In genomic region chr17:2011421-2012371, GRCh38 we compare ENCODE assay signal across 11 cellular contexts. TPM values are rescaled to one million over a fixed set of nuclear protein-coding genes. Genes with fewer than 3 reads are reported as not detected.
DNase-seq lines count a peak whose midpoint lies in the region; ATAC-seq and TF ChIP-seq lines count a peak whose summit lies in the region.
"Had no signal": no experiment of that assay in that cellular context is flagged by ENCODE, and none has a peak within 500 bp of the region (broad histone marks: within the 10 kb centered on the region; RNA-seq: fewer than 3 reads in every experiment).

No MANE protein-coding gene starts in this region.

- no peak overlapping the region for H2AFZ ChIP-seq in mesenchymal stem cell (ENCODE audit: low read depth, low read length)

- CTCF ChIA-PET in A673 (lab: Charles Lee) = no interaction called here
- CTCF ChIA-PET in activated naive CD4-positive, alpha-beta T cell treated with anti-CD3 and anti-CD28 coated beads for 36 hours (lab: Charles Lee) = interaction anchor here (0.6 kb wide), 1 partner anchor 131 kb away, joined by 3 read pairs; no protein-coding TSS in a partner anchor

- DNase-seq in A673 (ENCODE audit: low spot score) (peak; percentile 73), chondrocyte (ENCODE audit: low spot score) (no peak), mesenchymal stem cell (no peak), NCI-H1694 treated with DMSO at 0.1 percent for 48 hours (lab: John Stamatoyannopoulos, UW) (no peak)
- no peak for DNase-seq in activated T-cell treated with anti-CD3 and anti-CD28 coated beads, Interleukin-2, amount 50 U/mL, for 48 hours
- DNase-seq in activated naive CD4-positive, alpha-beta T cell treated with anti-CD3 and anti-CD28 coated beads for 36 hours = no peak
- DNase-seq: NCI-H524 had no signal

- no peak overlapping the region for H3K23ac ChIP-seq in mesenchymal stem cell (ENCODE audit: low read length in 2 of 2)

- H3K4ac ChIP-seq in mesenchymal stem cell (ENCODE audit: low read depth in 1 of 2, low read length in 2 of 2) = no peak overlapping the region

- WGBS in mesenchymal stem cell = 35% methylated on average over 23 of the region's 23 CpGs

- peaks cover 37% of the 10 kb centered on the region for H3K4me1 Mint-ChIP-seq in chondrocyte (ENCODE audit: low read depth)
- H3K4me1 Mint-ChIP-seq in activated naive CD4-positive, alpha-beta T cell treated with anti-CD3 and anti-CD28 coated beads for 36 hours (ENCODE audit: low read depth) = no peaks in the 10 kb centered on the region
- H3K4me1 Mint-ChIP-seq: memory B cell; stimulated activated effector memory CD8-positive, alpha-beta T cell treated with anti-CD3 and anti-CD28 coated beads, Interleukin-12 subunit alpha, Interleukin-12 subunit beta, amount 100 ng/mL, for 72 hours had no signal

- no peaks in the 10 kb centered on the region for H3K36me3 Mint-ChIP-seq in chondrocyte (ENCODE audit: low read depth)
- H3K36me3 Mint-ChIP-seq in activated naive CD4-positive, alpha-beta T cell treated with anti-CD3 and anti-CD28 coated beads for 36 hours (ENCODE audit: low read depth) = no peaks in the 10 kb centered on the region
- H3K36me3 Mint-ChIP-seq: memory B cell; stimulated activated effector memory CD8-positive, alpha-beta T cell treated with anti-CD3 and anti-CD28 coated beads, Interleukin-12 subunit alpha, Interleukin-12 subunit beta, amount 100 ng/mL, for 72 hours had no signal

- peaks cover under 1% of the 10 kb centered on the region for H3K27me3 Mint-ChIP-seq in chondrocyte (ENCODE audit: low read depth)
- peaks cover 7% of the 10 kb centered on the region for H3K27me3 Mint-ChIP-seq in activated naive CD4-positive, alpha-beta T cell treated with anti-CD3 and anti-CD28 coated beads for 36 hours (ENCODE audit: low read depth)

- H3K14ac ChIP-seq in mesenchymal stem cell (ENCODE audit: low read length in 2 of 2) = no peak overlapping the region

- peak overlapping the region; percentile 60 for H3K9ac ChIP-seq in mesenchymal stem cell (ENCODE audit: low read length)

- no peak overlapping the region for H2BK12ac ChIP-seq in mesenchymal stem cell (ENCODE audit: low read length in 2 of 2)

- BruUV-seq in A673 (replicated peaks; lab: Mats Ljungman, UMichigan) = no TSS peak

- no peak overlapping the region for H2BK120ac ChIP-seq in mesenchymal stem cell (ENCODE audit: low read depth, low read length)

- H2AK5ac ChIP-seq in mesenchymal stem cell (ENCODE audit: low read length, severe bottlenecking) = no peak overlapping the region

- POLR2A ChIA-PET in A673 (lab: Charles Lee; ENCODE audit: low non-redundant PET) = interaction anchor here (0.5 kb wide), 1 partner anchor 12 kb away, joined by 4 read pairs; no protein-coding TSS in a partner anchor

- H3K9me3 Mint-ChIP-seq in chondrocyte (ENCODE audit: low read depth) = no peaks in the 10 kb centered on the region
- no peaks in the 10 kb centered on the region for H3K9me3 Mint-ChIP-seq in activated naive CD4-positive, alpha-beta T cell treated with anti-CD3 and anti-CD28 coated beads for 36 hours
- H3K9me3 Mint-ChIP-seq: stimulated activated effector memory CD8-positive, alpha-beta T cell treated with anti-CD3 and anti-CD28 coated beads, Interleukin-12 subunit alpha, Interleukin-12 subunit beta, amount 100 ng/mL, for 72 hours had no signal

- H3K79me1 ChIP-seq in mesenchymal stem cell (replicated peaks; ENCODE audit: low read length, poor library complexity, severe bottlenecking) = no peaks in the 10 kb centered on the region

- no peak overlapping the region for H3K4me2 ChIP-seq in mesenchymal stem cell (ENCODE audit: low read length, poor library complexity, severe bottlenecking)

- H3K4me3 ChIP-seq in A673 (ENCODE audit: low read depth, low read length, poor library complexity, severe bottlenecking) (no peak overlapping the region), mesenchymal stem cell (ENCODE audit: insufficient read depth in 1 of 2, low read depth in 1 of 2, low read length in 2 of 2) (peak overlapping the region in 1 of 2 experiments; percentile 58)

- H3K9me3 ChIP-seq in A673 (ENCODE audit: low read depth, low read length, poor library complexity, severe bottlenecking) = no peaks in the 10 kb centered on the region
- no peaks in the 10 kb centered on the region for H3K9me3 ChIP-seq in KOPT-K1 (ENCODE audit: insufficient read depth, low read length, poor library complexity, severe bottlenecking)
- no peaks in the 10 kb centered on the region for H3K9me3 ChIP-seq in mesenchymal stem cell (ENCODE audit: control insufficient read depth, low read length)

- no peak overlapping the region for H4K8ac ChIP-seq in mesenchymal stem cell (ENCODE audit: low read length)

- peak overlapping the region; percentile 36 for H3K4me3 Mint-ChIP-seq in chondrocyte (ENCODE audit: unreplicated experiment)
- H3K4me3 Mint-ChIP-seq in activated naive CD4-positive, alpha-beta T cell treated with anti-CD3 and anti-CD28 coated beads for 36 hours = no peak overlapping the region
- H3K4me3 Mint-ChIP-seq: memory B cell; stimulated activated effector memory CD8-positive, alpha-beta T cell treated with anti-CD3 and anti-CD28 coated beads, Interleukin-12 subunit alpha, Interleukin-12 subunit beta, amount 100 ng/mL, for 72 hours had no signal

- no peak overlapping the region for H3K18ac ChIP-seq in mesenchymal stem cell (ENCODE audit: low read depth in 1 of 2, low read length in 2 of 2)

- peak overlapping the region; percentile 62 for H2BK15ac ChIP-seq in mesenchymal stem cell (ENCODE audit: low read depth, poor library complexity, severe bottlenecking)

- H3K36me3 ChIP-seq in A673 (ENCODE audit: insufficient read depth, low read length, poor library complexity, severe bottlenecking) = no peaks in the 10 kb centered on the region
- no peaks in the 10 kb centered on the region for H3K36me3 ChIP-seq in KOPT-K1 (ENCODE audit: insufficient read depth, low read length)
- H3K36me3 ChIP-seq in mesenchymal stem cell (ENCODE audit: control insufficient read depth in 1 of 2, insufficient read depth in 2 of 2, low read depth in 1 of 2, low read length in 2 of 2) = peaks cover 0 to 3% of the 10 kb centered on the region in 2 experiments

- no peak for TF ChIP-seq CTCF in A673 (conservative IDR thresholded peaks at IDR 0.05; ENCODE audit: low read depth, low read length)
- no peak for TF ChIP-seq CTCF in chondrocyte (IDR thresholded peaks at IDR 0.05)

- intact Hi-C loops in A673 (cut with micrococcal nuclease; ENCODE audit: unreplicated experiment) = no loop called here
- intact Hi-C loops in activated naive CD4-positive, alpha-beta T cell treated with anti-CD3 and anti-CD28 coated beads for 36 hours (cut with micrococcal nuclease) = no loop called here

- H3K27ac ChIP-seq in A673 (ENCODE audit: low read depth, low read length, poor library complexity, severe bottlenecking) = no peak overlapping the region
- H3K27ac ChIP-seq in KOPT-K1 (ENCODE audit: low read depth, low read length, poor library complexity, severe bottlenecking) = peak overlapping the region; percentile 24
- peak overlapping the region; percentile 12 for H3K27ac ChIP-seq in mesenchymal stem cell (ENCODE audit: low read length, poor library complexity, severe bottlenecking)

- peak overlapping the region; percentile 90 for H3K27ac Mint-ChIP-seq in chondrocyte (ENCODE audit: unreplicated experiment)
- H3K27ac Mint-ChIP-seq in activated naive CD4-positive, alpha-beta T cell treated with anti-CD3 and anti-CD28 coated beads for 36 hours = no peak overlapping the region
- H3K27ac Mint-ChIP-seq: memory B cell; stimulated activated effector memory CD8-positive, alpha-beta T cell treated with anti-CD3 and anti-CD28 coated beads, Interleukin-12 subunit alpha, Interleukin-12 subunit beta, amount 100 ng/mL, for 72 hours had no signal

- no peaks in the 10 kb centered on the region for H3K27me3 ChIP-seq in A673 (replicated peaks; ENCODE audit: insufficient read depth, low read depth, low read length, poor library complexity)
- H3K27me3 ChIP-seq in mesenchymal stem cell (ENCODE audit: control insufficient read depth in 1 of 2, insufficient read depth in 1 of 2, low read length in 2 of 2) = peaks cover 13 to 17% of the 10 kb centered on the region in 2 experiments

- H4K91ac ChIP-seq in mesenchymal stem cell (ENCODE audit: low read length) = peak overlapping the region; percentile 11

- peaks cover 10% of the 10 kb centered on the region for H3K4me1 ChIP-seq in A673 (ENCODE audit: insufficient read depth, low read length, poor library complexity, severe bottlenecking)
- H3K4me1 ChIP-seq in mesenchymal stem cell (ENCODE audit: control insufficient read depth, insufficient read depth, low read depth, low read length) = peaks cover 16% of the 10 kb centered on the region

- ATAC-seq in GM19328 (IDR thresholded peaks at IDR 0.05; ENCODE audit: unreplicated experiment) = no peak
- ATAC-seq: stimulated activated effector memory CD8-positive, alpha-beta T cell treated with anti-CD3 and anti-CD28 coated beads, Interleukin-12 subunit alpha, Interleukin-12 subunit beta, amount 100 ng/mL, for 72 hours had no signal

- no peak overlapping the region for H2BK5ac ChIP-seq in mesenchymal stem cell (ENCODE audit: low read depth, low read length, poor library complexity, severe bottlenecking)

RNA-seq across cellular contexts. Expression of gene RTN4RL1, which starts 13.4 kb away (rescaled TPM):
- total RNA-seq in A673 (2021) = 0.80 and 1.0 TPM in 2 replicates
- 0.47 to 0.95 TPM (median 0.68 TPM) in 3 replicates for total RNA-seq in chondrocyte
- 0.10 TPM for polyA plus RNA-seq in mesenchymal stem cell (2013, experiment 1 of 2)
- polyA plus RNA-seq in mesenchymal stem cell (2013, experiment 2 of 2) = 0.04 TPM
- under 1 TPM; 0.14 to 0.30 TPM for total RNA-seq in activated naive CD4-positive, alpha-beta T cell treated with anti-CD3 and anti-CD28 coated beads for 36 hours

RNA-seq across cellular contexts. Expression of gene DPH1, which starts 18.3 kb away (rescaled TPM):
- total RNA-seq in A673 (2021) = 51.1 and 60.8 TPM in 2 replicates
- 29.4 to 43.1 TPM (median 31.3 TPM) in 3 replicates for total RNA-seq in chondrocyte
- 24.6 TPM for polyA plus RNA-seq in mesenchymal stem cell (2013, experiment 1 of 2)
- 23.7 TPM for polyA plus RNA-seq in mesenchymal stem cell (2013, experiment 2 of 2)
- total RNA-seq in activated naive CD4-positive, alpha-beta T cell treated with anti-CD3 and anti-CD28 coated beads for 36 hours = 10 to 100 TPM; 31.1 to 34.1 TPM

RNA-seq across cellular contexts. Expression of gene OVCA2, which starts 30.1 kb away (rescaled TPM):
- total RNA-seq in A673 (2021) = 30.7 and 33.1 TPM in 2 replicates
- 26.6 to 30.2 TPM (median 30.1 TPM) in 3 replicates for total RNA-seq in chondrocyte
- polyA plus RNA-seq in mesenchymal stem cell (2013, experiment 1 of 2) = 72.1 TPM
- polyA plus RNA-seq in mesenchymal stem cell (2013, experiment 2 of 2) = 72.9 TPM
- 10 to 100 TPM; 22.7 to 24.7 TPM for total RNA-seq in activated naive CD4-positive, alpha-beta T cell treated with anti-CD3 and anti-CD28 coated beads for 36 hours

RNA-seq across cellular contexts. Expression of gene HIC1, which starts 43.2 kb away (rescaled TPM):
- total RNA-seq in A673 (2021) (0.84 and 1.5 TPM in 2 replicates), chondrocyte (3.3 to 9.0 TPM (median 8.8 TPM) in 3 replicates)
- polyA plus RNA-seq in mesenchymal stem cell (2013, experiment 1 of 2) = 25.3 TPM
- 23.9 TPM for polyA plus RNA-seq in mesenchymal stem cell (2013, experiment 2 of 2)
- total RNA-seq in activated naive CD4-positive, alpha-beta T cell treated with anti-CD3 and anti-CD28 coated beads for 36 hours = 10 to 100 TPM; 14.8 TPM
